15 cellular contexts compared by ENCODE assay signal in genomic region chr16:62752837-62753236, GRCh38.
"Had no signal": no experiment of that assay in that cellular context is flagged by ENCODE, and none has a peak within 500 bp of the region (broad histone marks: within the 10 kb centered on the region; RNA-seq: fewer than 3 reads in every experiment).

No MANE protein-coding gene starts in this region.

- H3K27me3 ChIP-seq: cardiac muscle cell, heart right ventricle, stomach, suprapubic skin, tibial nerve had no signal

- DNase-seq: activated CD4-positive, alpha-beta memory T cell treated with anti-CD3 and anti-CD28 coated beads, Interleukin-2, amount 10 ng/mL, durations not matched to agents 7 days and 5 days; activated CD4-positive, alpha-beta T cell treated with anti-CD3 and anti-CD28 coated beads for 48 hours; activated CD4-positive, CD25-positive, alpha-beta regulatory T cell; activated effector memory CD4-positive, alpha-beta T cell treated with anti-CD3 and anti-CD28 coated beads, Interleukin-2, amount 50 U/mL, for 16 hours; activated naive CD4-positive, alpha-beta T cell treated with anti-CD3 and anti-CD28 coated beads, Interleukin-2, amount 10 ng/mL, durations not matched to agents 7 days and 5 days; activated T-cell treated with anti-CD3 and anti-CD28 coated beads, Interleukin-2, amount 50 U/mL, for 72 hours; heart right ventricle; islet precursor cell; left colon; right cardiac atrium; stomach had no signal

- H3K79me2 ChIP-seq: parathyroid adenoma had no signal

- H3K9ac ChIP-seq: parathyroid adenoma had no signal

- H3K4me1 ChIP-seq: heart right ventricle, parathyroid adenoma, stomach, suprapubic skin, tibial nerve had no signal

- H3K27ac ChIP-seq: cardiac muscle cell, heart right ventricle, parathyroid adenoma, stomach, suprapubic skin, tibial nerve had no signal

- H2AFZ ChIP-seq: parathyroid adenoma had no signal

- H3K9me3 ChIP-seq: stomach, suprapubic skin, tibial nerve had no signal

- H3K36me3 ChIP-seq: cardiac muscle cell, heart right ventricle, stomach, suprapubic skin, tibial nerve had no signal

- H3K4me3 ChIP-seq: cardiac muscle cell, heart right ventricle, stomach, suprapubic skin, tibial nerve had no signal
